In genomic region chr10:13049774-13050420, GRCh38 we compare ENCODE assay signal across 20 cellular contexts.
"Had no signal": no experiment of that assay in that cellular context is flagged by ENCODE, and none has a peak within 500 bp of the region (broad histone marks: within the 10 kb centered on the region; RNA-seq: fewer than 3 reads in every experiment).

No MANE protein-coding gene starts in this region.

- H3K27ac Mint-ChIP-seq: activated naive CD4-positive, alpha-beta T cell treated with anti-CD3 and anti-CD28 coated beads, Interleukin-2, amount 10 ng/mL, durations not matched to agents 7 days and 5 days; activated naive CD8-positive, alpha-beta T cell treated with anti-CD3 and anti-CD28 coated beads, Interleukin-2, amount 50 U/mL, for 24 hours; mesothelial cell of epicardium had no signal

- H3K36me3 ChIP-seq: lower lobe of right lung, prostate gland, suprapubic skin, upper lobe of left lung had no signal

- H3K4me3 Mint-ChIP-seq: activated naive CD4-positive, alpha-beta T cell treated with anti-CD3 and anti-CD28 coated beads, Interleukin-2, amount 10 ng/mL, durations not matched to agents 7 days and 5 days; activated naive CD8-positive, alpha-beta T cell treated with anti-CD3 and anti-CD28 coated beads, Interleukin-2, amount 50 U/mL, for 24 hours; mesothelial cell of epicardium; nephron; stimulated activated naive CD8-positive, alpha-beta T cell treated with anti-CD3 and anti-CD28 coated beads, Interleukin-15, amount 100 ng/mL, for 72 hours had no signal

- H3K36me3 Mint-ChIP-seq: activated naive CD4-positive, alpha-beta T cell treated with anti-CD3 and anti-CD28 coated beads, Interleukin-2, amount 10 ng/mL, durations not matched to agents 7 days and 5 days; mesothelial cell of epicardium had no signal

- H3K4me3 ChIP-seq: coronary artery, lower lobe of right lung, prostate gland, skin epidermis, suprapubic skin, upper lobe of left lung had no signal

- H3K4me1 ChIP-seq: lower lobe of right lung, prostate gland, upper lobe of left lung had no signal

- H3K9me3 Mint-ChIP-seq: activated naive CD4-positive, alpha-beta T cell treated with anti-CD3 and anti-CD28 coated beads, Interleukin-2, amount 10 ng/mL, durations not matched to agents 7 days and 5 days; activated naive CD8-positive, alpha-beta T cell treated with anti-CD3 and anti-CD28 coated beads, Interleukin-2, amount 50 U/mL, for 24 hours; mesothelial cell of epicardium; nephron; stimulated activated naive CD8-positive, alpha-beta T cell treated with anti-CD3 and anti-CD28 coated beads, Interleukin-15, amount 100 ng/mL, for 72 hours had no signal

- H3K4me1 Mint-ChIP-seq: activated naive CD4-positive, alpha-beta T cell treated with anti-CD3 and anti-CD28 coated beads, Interleukin-2, amount 10 ng/mL, durations not matched to agents 7 days and 5 days; activated naive CD8-positive, alpha-beta T cell treated with anti-CD3 and anti-CD28 coated beads, Interleukin-2, amount 50 U/mL, for 24 hours; mesothelial cell of epicardium; stimulated activated naive CD8-positive, alpha-beta T cell treated with anti-CD3 and anti-CD28 coated beads, Interleukin-15, amount 100 ng/mL, for 72 hours had no signal

- H3K9me3 ChIP-seq: lower lobe of right lung, prostate gland, suprapubic skin, upper lobe of left lung had no signal

- DNase-seq: activated CD4-positive, alpha-beta T cell treated with anti-CD3 and anti-CD28 coated beads, Interleukin-2, amount 50 U/mL, for 1 hour; activated CD8-positive, alpha-beta memory T cell treated with anti-CD3 and anti-CD28 coated beads, Interleukin-2, amount 50 U/mL, for 48 hours; activated effector memory CD4-positive, alpha-beta T cell treated with Interleukin-2 at 50 U/mL for 16 hours; activated naive CD4-positive, alpha-beta T cell treated with anti-CD3 and anti-CD28 coated beads, Interleukin-2, amount 10 ng/mL, durations not matched to agents 7 days and 5 days; activated naive CD8-positive, alpha-beta T cell treated with anti-CD3 and anti-CD28 coated beads, Interleukin-2, amount 50 U/mL, for 24 hours; activated T-cell treated with anti-CD3 and anti-CD28 coated beads, Interleukin-2, amount 50 U/mL, for 48 hours; anterior cingulate cortex; lower lobe of right lung; right cardiac atrium; stimulated activated naive CD8-positive, alpha-beta T cell treated with anti-CD3 and anti-CD28 coated beads, Interleukin-15, amount 100 ng/mL, for 72 hours; T-helper 1 cell; T-helper 9 cell; upper lobe of left lung had no signal

- H3K27me3 Mint-ChIP-seq: activated naive CD8-positive, alpha-beta T cell treated with anti-CD3 and anti-CD28 coated beads, Interleukin-2, amount 50 U/mL, for 24 hours had no signal

- ATAC-seq: activated CD4-positive, CD25-positive, alpha-beta regulatory T cell treated with anti-CD3 and anti-CD28 coated beads, Interleukin-2, amount 50 U/mL, for 24 hours; activated naive CD8-positive, alpha-beta T cell treated with anti-CD3 and anti-CD28 coated beads, Interleukin-2, amount 50 U/mL, for 24 hours; lower lobe of right lung; right cardiac atrium; stimulated activated naive CD8-positive, alpha-beta T cell treated with anti-CD3 and anti-CD28 coated beads, Interleukin-15, amount 100 ng/mL, for 72 hours had no signal

- H3K27me3 ChIP-seq: suprapubic skin, upper lobe of left lung had no signal

- H3K27ac ChIP-seq: coronary artery, lower lobe of right lung, prostate gland, skin epidermis, suprapubic skin, upper lobe of left lung had no signal
